In genomic region chr2:196140213-196140612, GRCh38 we compare ENCODE assay signal across 13 cellular contexts.
"Had no signal": no experiment of that assay in that cellular context is flagged by ENCODE, and none has a peak within 500 bp of the region (broad histone marks: within the 10 kb centered on the region; RNA-seq: fewer than 3 reads in every experiment).

No MANE protein-coding gene starts in this region.

- H3K27me3 Mint-ChIP-seq: activated CD4-positive, alpha-beta memory T cell treated with anti-CD3 and anti-CD28 coated beads for 36 hours; memory B cell had no signal

- DNase-seq: activated CD4-positive, alpha-beta memory T cell treated with anti-CD3 and anti-CD28 coated beads for 36 hours; activated CD8-positive, alpha-beta memory T cell treated with anti-CD3 and anti-CD28 coated beads, Interleukin-2, amount 50 U/mL, for 4 hours; caudate nucleus; colonic mucosa; foreskin melanocyte; heart left ventricle; islet precursor cell; left lung; stimulated activated CD4-positive, alpha-beta T cell treated with anti-CD3 and anti-CD28 coated beads, Interleukin-4, amount 100 ng/mL, for 4 hours had no signal

- H3K27ac Mint-ChIP-seq: activated T-helper 2 cell treated with anti-CD3 and anti-CD28 coated beads, Interferon-gamma antibody, Interleukin-2, Interleukin-4, amounts not matched to agents 10 μg/mL and 5 μg/mL and 100 μg/mL, durations not matched to agents 14 hours and 24 hours and 36 hours; memory B cell; WTC11 had no signal

- H3K9me3 Mint-ChIP-seq: activated CD4-positive, alpha-beta memory T cell treated with anti-CD3 and anti-CD28 coated beads for 36 hours; WTC11 had no signal

- H3K4me1 Mint-ChIP-seq: neural crest cell had no signal

- ATAC-seq: heart left ventricle, left lung, WTC11 had no signal

- H3K4me3 Mint-ChIP-seq: activated CD4-positive, alpha-beta memory T cell treated with anti-CD3 and anti-CD28 coated beads for 36 hours; memory B cell; neural crest cell; WTC11 had no signal
